ENCODE assay signal across 19 cellular contexts in genomic region chr13:71118779-71119364, GRCh38.
DNase-seq lines count a peak whose midpoint lies in the region; ATAC-seq and TF ChIP-seq lines count a peak whose summit lies in the region.
"Had no signal": no experiment of that assay in that cellular context is flagged by ENCODE, and none has a peak within 500 bp of the region (broad histone marks: within the 10 kb centered on the region; RNA-seq: fewer than 3 reads in every experiment).

No MANE protein-coding gene starts in this region.

- intact Hi-C loops in PC-3 (cut with micrococcal nuclease): no loop called here

- H3K27me3 Mint-ChIP-seq in neural progenitor cell (ENCODE audit: insufficient read depth, low read depth) (peaks cover 2% of the 10 kb centered on the region), glutamatergic neuron (ENCODE audit: unreplicated experiment) (no peaks in the 10 kb centered on the region)
- H3K27me3 Mint-ChIP-seq: CD4-positive, alpha-beta T cell had no signal

- no peak for TF ChIP-seq EP300 in suprapubic skin (IDR thresholded peaks at IDR 0.05)

- H3K4me1 Mint-ChIP-seq in neural progenitor cell (no peaks in the 10 kb centered on the region), glutamatergic neuron (ENCODE audit: low read depth, unreplicated experiment) (no peaks in the 10 kb centered on the region)

- POLR2A ChIA-PET in PC-3 (lab: Charles Lee; ENCODE audit: unreplicated experiment): no interaction called here

- H3K9ac ChIP-seq in PC-3 (ENCODE audit: low read length): no peak overlapping the region
- no peak overlapping the region for H3K9ac ChIP-seq in neural progenitor cell

- H3K27me3 ChIP-seq in PC-3 (ENCODE audit: low read length) (no peaks in the 10 kb centered on the region), neural progenitor cell (no peaks in the 10 kb centered on the region), suprapubic skin (no peaks in the 10 kb centered on the region)
- H3K27me3 ChIP-seq: BE2C, SJSA1 had no signal

- H3K27ac Mint-ChIP-seq in neural progenitor cell (no peak overlapping the region), glutamatergic neuron (ENCODE audit: unreplicated experiment) (no peak overlapping the region)
- H3K27ac Mint-ChIP-seq: CD4-positive, alpha-beta T cell had no signal

- H2AFZ ChIP-seq in PC-3 (ENCODE audit: low read length) (no peak overlapping the region), neural progenitor cell (replicated peaks) (peak overlapping the region; percentile 54)

- WGBS in suprapubic skin: 75% methylated on average over 6 of the region's 6 CpGs

- H3K9me2 ChIP-seq in PC-3 (replicated peaks; ENCODE audit: low read length): no peaks in the 10 kb centered on the region

- H3K4me3 ChIP-seq in PC-3 (ENCODE audit: low read length): no peak overlapping the region
- H3K4me3 ChIP-seq in neural progenitor cell: no peak overlapping the region
- no peak overlapping the region for H3K4me3 ChIP-seq in suprapubic skin
- H3K4me3 ChIP-seq: SJSA1 had no signal

- H3K36me3 ChIP-seq in PC-3 (ENCODE audit: low read depth, low read length) (no peaks in the 10 kb centered on the region), neural progenitor cell (no peaks in the 10 kb centered on the region), suprapubic skin (no peaks in the 10 kb centered on the region)
- H3K36me3 ChIP-seq: BE2C, SJSA1 had no signal

- TF ChIP-seq CTCF in PC-3 (conservative IDR thresholded peaks at IDR 0.05; ENCODE audit: low read depth, low read length) (no peak), neural progenitor cell (IDR thresholded peaks at IDR 0.05) (no peak), suprapubic skin (IDR thresholded peaks at IDR 0.05) (no peak), glutamatergic neuron (IDR thresholded peaks at IDR 0.05; ENCODE audit: partially characterized antibody, unreplicated experiment) (no peak)

- CTCF ChIA-PET in PC-3 (lab: Charles Lee): no interaction called here

- DNase-seq in NCI-H1092 (lab: John Stamatoyannopoulos, UW): peak; percentile 13
- DNase-seq in NCI-H2081 treated with DMSO at 0.1 percent for 48 hours (lab: John Stamatoyannopoulos, UW): peak; percentile 68
- DNase-seq in PC-3: peak; percentile 38
- DNase-seq in neural progenitor cell (ENCODE audit: low spot score): no peak
- DNase-seq in suprapubic skin (ENCODE audit: low spot score in 2 of 2): no peak
- DNase-seq in glutamatergic neuron: no peak
- no peak for DNase-seq in SIG-M5 treated with dmso at 0.1 percent for 504 hours (lab: John Stamatoyannopoulos, UW; ENCODE audit: unreplicated experiment)
- no peak for DNase-seq in activated gamma-delta T cell treated with Interleukin-2 at 50 U/mL for 16 hours
- DNase-seq: BE2C; Calu3; CD4-positive, alpha-beta T cell; DMS79 treated with DMSO at 0.1 percent for 48 hours; HCEC 1CT; KBM-7; NCI-H187 treated with DMSO at 0.1 percent for 48 hours; NCI-H2171 treated with DMSO at 0.1 percent for 48 hours; NCI-H510A treated with DMSO at 0.1 percent for 48 hours; NK-92 treated with Interleukin-12 subunit alpha and Interleukin-12 subunit beta, amount 100 ng/mL, for 24 hours had no signal

- H3K4me2 ChIP-seq in PC-3 (ENCODE audit: low read length): peak overlapping the region; percentile 23; the same call in 1 of the 2 replicates
- H3K4me2 ChIP-seq in neural progenitor cell: no peak overlapping the region

- H3K9me3 ChIP-seq in PC-3 (ENCODE audit: low read length) (no peaks in the 10 kb centered on the region), neural progenitor cell (ENCODE audit: low read depth) (no peaks in the 10 kb centered on the region), suprapubic skin (no peaks in the 10 kb centered on the region)
- H3K9me3 ChIP-seq: BE2C, SJSA1 had no signal

- no peak overlapping the region for H3K4me3 Mint-ChIP-seq in neural progenitor cell
- no peak overlapping the region for H3K4me3 Mint-ChIP-seq in glutamatergic neuron (ENCODE audit: unreplicated experiment)
- H3K4me3 Mint-ChIP-seq: CD4-positive, alpha-beta T cell had no signal

- TF ChIP-seq POLR2A in suprapubic skin (IDR thresholded peaks at IDR 0.05): no peak

- no peaks in the 10 kb centered on the region for H4K20me1 ChIP-seq in PC-3 (ENCODE audit: low read length)
- H4K20me1 ChIP-seq in neural progenitor cell (ENCODE audit: low read depth): no peaks in the 10 kb centered on the region

- no peaks in the 10 kb centered on the region for H3K79me2 ChIP-seq in PC-3 (ENCODE audit: low read length)
- no peaks in the 10 kb centered on the region for H3K79me2 ChIP-seq in neural progenitor cell (ENCODE audit: low read depth)

- peaks cover 4% of the 10 kb centered on the region; the same call in 1 of the 2 replicates for H3K4me1 ChIP-seq in PC-3 (ENCODE audit: insufficient read depth, low read length)
- H3K4me1 ChIP-seq in neural progenitor cell: peaks cover 3% of the 10 kb centered on the region
- H3K4me1 ChIP-seq in suprapubic skin: no peaks in the 10 kb centered on the region
- H3K4me1 ChIP-seq: BE2C, SJSA1 had no signal

- H3K36me3 Mint-ChIP-seq in neural progenitor cell: no peaks in the 10 kb centered on the region
- no peaks in the 10 kb centered on the region for H3K36me3 Mint-ChIP-seq in glutamatergic neuron (ENCODE audit: unreplicated experiment)

- BruUV-seq in PC-3 (replicated peaks; lab: Mats Ljungman, UMichigan): no TSS peak

- H3K9me3 Mint-ChIP-seq in neural progenitor cell (no peaks in the 10 kb centered on the region), glutamatergic neuron (ENCODE audit: unreplicated experiment) (no peaks in the 10 kb centered on the region)

- peak; percentile 83 for ATAC-seq in PC-3

- H3F3A ChIP-seq in PC-3 (ENCODE audit: low read length, unreplicated experiment): no peaks in the 10 kb centered on the region
- H3F3A ChIP-seq in neural progenitor cell (ENCODE audit: low read depth): no peaks in the 10 kb centered on the region

- H3K27ac ChIP-seq in PC-3 (ENCODE audit: low read length): no peak overlapping the region
- no peak overlapping the region for H3K27ac ChIP-seq in neural progenitor cell
- H3K27ac ChIP-seq in suprapubic skin: no peak overlapping the region
- H3K27ac ChIP-seq: SJSA1 had no signal

Comparison
In these comparisons a context has a peak if more than half of its experiments do, and no peak if none do; other contexts are left out.
1. DNase-seq: peak in NCI-H1092 (single experiment), NCI-H2081 treated with DMSO at 0.1 percent for 48 hours (single experiment) and PC-3 (single experiment); none in neural progenitor cell (single experiment), suprapubic skin (0 of 2), glutamatergic neuron (single experiment), SIG-M5 treated with dmso at 0.1 percent for 504 hours (single experiment) and activated gamma-delta T cell treated with Interleukin-2 at 50 U/mL for 16 hours (single experiment).